In the genomic region with DNA sequence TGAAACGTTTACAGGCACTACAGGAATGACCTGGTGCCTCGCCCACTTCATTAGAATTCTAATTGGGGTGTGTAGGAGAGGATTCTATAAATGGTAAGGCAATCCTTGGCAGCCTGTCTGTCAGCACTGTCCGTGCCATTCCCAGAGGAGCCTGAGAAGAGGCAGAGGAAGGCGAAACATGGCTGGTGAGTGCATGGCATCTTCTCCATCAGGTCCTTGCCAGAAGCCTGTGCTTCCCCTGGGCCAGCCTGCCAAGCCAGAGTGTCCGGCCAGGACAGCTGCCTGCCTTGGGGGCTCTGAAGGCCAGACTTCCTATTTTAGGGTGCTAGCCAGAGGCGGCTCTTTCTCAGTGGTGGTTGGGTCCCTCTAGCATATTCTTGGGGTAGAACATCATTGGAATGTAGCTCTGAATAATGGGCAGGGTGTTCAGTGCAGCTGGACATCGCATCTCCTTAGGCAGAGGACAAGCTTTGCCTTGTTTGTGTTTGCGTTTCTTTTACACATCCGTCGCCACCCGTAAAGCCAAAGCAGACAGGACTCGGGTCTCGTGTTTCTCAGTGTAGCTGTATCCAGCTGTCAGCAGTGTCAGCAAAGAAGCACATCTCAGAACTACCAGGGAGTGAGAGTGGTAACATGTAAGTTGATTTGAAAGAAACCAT, we compare ENCODE assay signal across 28 cellular contexts. TPM values are rescaled to one million over a fixed set of nuclear protein-coding genes. Genes with fewer than 3 reads are reported as not detected.
A peak's percentile ranks its signal among the peaks of the same experiment; 100 is the strongest.
DNase-seq lines count a peak whose midpoint lies in the region; ATAC-seq, FAIRE-seq and TF ChIP-seq lines count a peak whose summit lies in the region.
"Had no signal": no experiment of that assay in that cellular context is flagged by ENCODE, and none has a peak within 500 bp of the region (broad histone marks: within the 10 kb centered on the region; RNA-seq: fewer than 3 reads in every experiment).

A gene with protein sequence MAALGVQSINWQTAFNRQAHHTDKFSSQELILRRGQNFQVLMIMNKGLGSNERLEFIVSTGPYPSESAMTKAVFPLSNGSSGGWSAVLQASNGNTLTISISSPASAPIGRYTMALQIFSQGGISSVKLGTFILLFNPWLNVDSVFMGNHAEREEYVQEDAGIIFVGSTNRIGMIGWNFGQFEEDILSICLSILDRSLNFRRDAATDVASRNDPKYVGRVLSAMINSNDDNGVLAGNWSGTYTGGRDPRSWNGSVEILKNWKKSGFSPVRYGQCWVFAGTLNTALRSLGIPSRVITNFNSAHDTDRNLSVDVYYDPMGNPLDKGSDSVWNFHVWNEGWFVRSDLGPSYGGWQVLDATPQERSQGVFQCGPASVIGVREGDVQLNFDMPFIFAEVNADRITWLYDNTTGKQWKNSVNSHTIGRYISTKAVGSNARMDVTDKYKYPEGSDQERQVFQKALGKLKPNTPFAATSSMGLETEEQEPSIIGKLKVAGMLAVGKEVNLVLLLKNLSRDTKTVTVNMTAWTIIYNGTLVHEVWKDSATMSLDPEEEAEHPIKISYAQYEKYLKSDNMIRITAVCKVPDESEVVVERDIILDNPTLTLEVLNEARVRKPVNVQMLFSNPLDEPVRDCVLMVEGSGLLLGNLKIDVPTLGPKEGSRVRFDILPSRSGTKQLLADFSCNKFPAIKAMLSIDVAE (plus strand): TSS at position 116 of the 659 bp plus-strand sequence. CDS start 63 bp downstream, at position 179.

- no peak within 1 kb of the TSS for H3K4ac ChIP-seq in H1 (replicated peaks; ENCODE audit: insufficient read length, low read depth, low read length)

- peak within 1 kb of the TSS; percentile 40 for H4K91ac ChIP-seq in H1 (replicated peaks; ENCODE audit: insufficient read length, low read length)

- H3K27me3 ChIP-seq in MG63 (no peaks in the 10 kb centered on the region), H1 (replicated peaks in 1 of 4; ENCODE audit: control insufficient read depth in 3 of 4, extremely low read depth in 1 of 4, insufficient read depth in 3 of 4, low read length in 3 of 4) (no peaks in the 10 kb centered on the region; a peak in 1 of 7 replicates), small intestine (ENCODE audit: control insufficient read depth in 2 of 2, insufficient read depth in 2 of 2, low read length in 2 of 2) (no peaks in the 10 kb centered on the region)
- H3K27me3 ChIP-seq: brain microvascular endothelial cell, upper lobe of left lung had no signal

- no peak within 1 kb of the TSS for H2BK120ac ChIP-seq in H1 (replicated peaks; ENCODE audit: low read depth, low read length)

- in situ Hi-C loops in G401 (cut with HindIII; ENCODE audit: low sequenced_read_pairs) = no loop called here

- H3K4me2 ChIP-seq in H1 (ENCODE audit: insufficient read depth in 1 of 2, low read depth in 2 of 2, low read length in 2 of 2) = no peak within 1 kb of the TSS

- WGBS in H1 (ENCODE audit: extremely low coverage in 1 of 2, insufficient coverage in 1 of 2, insufficient read length in 1 of 2, insufficient replicate concordance in 2 of 2, low coverage in 1 of 2, low lambda C conversion rate in 2 of 2, missing lambda C conversion rate in 1 of 2), 2 experiments = 82% methylated on average over 13 of the region's 13 CpGs; no CpG with 5 or more reads in 1 of the 2 experiments
- 56 to 67% (median 62%) methylated on average over 13 of the region's 13 CpGs for WGBS in small intestine, 3 donors

- peak within 1 kb of the TSS; percentile 86; the same call in 1 of the 2 replicates for H2BK12ac ChIP-seq in H1 (ENCODE audit: low read depth, low read length)

- no peak within 1 kb of the TSS for H3K4me3 ChIP-seq in MG63
- no peak within 1 kb of the TSS for H3K4me3 ChIP-seq in H1 (ENCODE audit: extremely low read depth in 1 of 4, insufficient read depth in 2 of 4, low read depth in 3 of 4, low read length in 4 of 4)
- no peak within 1 kb of the TSS for H3K4me3 ChIP-seq in small intestine (ENCODE audit: low read depth in 1 of 2, low read length in 2 of 2)
- H3K4me3 ChIP-seq: upper lobe of left lung had no signal

- H3K9ac ChIP-seq in H1 (replicated peaks in 1 of 4; ENCODE audit: extremely low read depth in 1 of 4, low read depth in 3 of 4, low read length in 3 of 4) = no peak within 1 kb of the TSS; a peak in 1 of 7 replicates

- H2BK15ac ChIP-seq in H1 (ENCODE audit: low read length) = 0 out of 2 replicates have a peak within 1 kb of the TSS, but pooled peaks have one; percentile 75

- TF ChIP-seq RAD21 in H1 (IDR thresholded peaks at IDR 0.05 in 1 of 2, conservative IDR thresholded peaks at IDR 0.05 in 1 of 2; ENCODE audit: low read depth in 2 of 2, low read length in 2 of 2) = no peak

- H3K9me3 ChIP-seq in MG63 (no peaks in the 10 kb centered on the region), H1 (ENCODE audit: insufficient read depth in 2 of 2, low read depth in 1 of 2, low read length in 1 of 2) (no peaks in the 10 kb centered on the region), small intestine (ENCODE audit: control insufficient read depth, low read depth) (no peaks in the 10 kb centered on the region)
- H3K9me3 ChIP-seq: upper lobe of left lung had no signal

- DNase-seq in MG63 (peak; percentile 32), H1 (ENCODE audit: low read depth in 1 of 2, low spot score in 2 of 2) (no peak), mesenteric fat pad (ENCODE audit: low spot score) (peak; percentile 57), small intestine (peak; percentile 13), dedifferentiated amniotic fluid mesenchymal stem cell (ENCODE audit: extremely low spot score) (no peak), G401 (ENCODE audit: low spot score) (no peak)
- DNase-seq: activated CD4-positive, alpha-beta memory T cell treated with anti-CD3 and anti-CD28 coated beads, Interleukin-2, amount 10 ng/mL, durations not matched to agents 7 days and 5 days; activated CD8-positive, alpha-beta memory T cell treated with anti-CD3 and anti-CD28 coated beads, Interleukin-2, amount 50 U/mL, for 4 hours; activated naive CD4-positive, alpha-beta T cell treated with anti-CD3 and anti-CD28 coated beads, Interleukin-2, amount 50 U/mL, for 16 hours; amniotic stem cell; brain microvascular endothelial cell; CD4-positive, CD25-positive, alpha-beta regulatory T cell; GOT3; immature natural killer cell; left colon; naive thymus-derived CD4-positive, alpha-beta T cell; NCI-H1092; NCI-H187; NCI-H524 treated with DMSO at 0.1 percent for 48 hours; NK-92 treated with Interleukin-12 subunit alpha and Interleukin-12 subunit beta, amount 100 ng/mL, for 24 hours; PC-3; stimulated activated naive B cell treated with anti-CD40 and anti-IgM and Interleukin-4, amounts not matched to agents 10 μg/mL and 1 μg/mL and 100 μg/mL, for 72 hours; T-helper 17 cell; upper lobe of left lung had no signal

- FAIRE-seq in H1 (lab: Jason Lieb, UNC) = no peak
- FAIRE-seq in small intestine (lab: Jason Lieb, UNC) = no peak
- FAIRE-seq: HTR-8/SVneo had no signal

- H3K36me3 ChIP-seq in MG63 (no peaks in the 10 kb centered on the region), H1 (ENCODE audit: control insufficient read depth in 2 of 4, insufficient read depth in 4 of 4, low read length in 3 of 4) (no peaks in the 10 kb centered on the region), small intestine (ENCODE audit: control insufficient read depth in 2 of 2, insufficient read depth in 2 of 2, low read length in 2 of 2) (no peaks in the 10 kb centered on the region)
- H3K36me3 ChIP-seq: brain microvascular endothelial cell, upper lobe of left lung had no signal

- no peak within 1 kb of the TSS for H2AFZ ChIP-seq in H1 (ENCODE audit: low read length)

- no peak for TF ChIP-seq POLR2A in H1 (IDR thresholded peaks at IDR 0.05; ENCODE audit: control extremely low read depth in 1 of 2, low read depth in 2 of 2, low read length in 2 of 2)

- no peak within 1 kb of the TSS for H3K23ac ChIP-seq in H1 (ENCODE audit: insufficient read length)

- H2AK5ac ChIP-seq in H1 (ENCODE audit: low read depth, low read length) = peak within 1 kb of the TSS; percentile 83; the same call in 1 of the 2 replicates

- POLR2A ChIA-PET in H1 (lab: Charles Lee; ENCODE audit: partially characterized antibody) = no interaction called here

- H2BK5ac ChIP-seq in H1 (ENCODE audit: low read depth, low read length) = peak within 1 kb of the TSS; percentile 10; the same call in 1 of the 2 replicates

- H4K20me1 ChIP-seq in H1 (replicated peaks in 1 of 2; ENCODE audit: control insufficient read depth in 1 of 2, insufficient read depth in 2 of 2, low read length in 2 of 2) = no peaks in the 10 kb centered on the region

- no peak for ATAC-seq in HG02840 (IDR thresholded peaks at IDR 0.05; ENCODE audit: low FRiP score, unreplicated experiment)
- ATAC-seq: activated CD4-positive, CD25-positive, alpha-beta regulatory T cell treated with anti-CD3 and anti-CD28 coated beads, Interleukin-2, amount 50 U/mL, for 24 hours; left colon; naive thymus-derived CD4-positive, alpha-beta T cell; stimulated activated naive B cell treated with anti-CD40 and anti-IgM and Interleukin-4, amounts not matched to agents 10 μg/mL and 1 μg/mL and 100 μg/mL, for 72 hours; T-helper 17 cell had no signal

- CTCF ChIA-PET in H1 (lab: Charles Lee; ENCODE audit: partially characterized antibody) = interaction anchor here (0.7 to 1.4 kb wide), 3 partner anchors 50 to 124 kb away, joined by 3 to 4 read pairs (median 3); no protein-coding TSS in a partner anchor

- H3K79me2 ChIP-seq in H1 (ENCODE audit: control insufficient read depth in 1 of 2, insufficient read depth in 2 of 2, low read length in 2 of 2) = no peaks in the 10 kb centered on the region

- H3K27ac ChIP-seq in H1 (ENCODE audit: low read depth, low read length) (no peak within 1 kb of the TSS), small intestine (ENCODE audit: low read depth in 1 of 2, low read length in 1 of 2) (no peak within 1 kb of the TSS)
- H3K27ac ChIP-seq: brain microvascular endothelial cell, upper lobe of left lung had no signal

- no peak within 1 kb of the TSS for H2BK20ac ChIP-seq in H1 (ENCODE audit: low read length)

- no peaks in the 10 kb centered on the region for H3K23me2 ChIP-seq in H1 (ENCODE audit: low read depth, low read length)

- no peak within 1 kb of the TSS for H3K14ac ChIP-seq in H1 (ENCODE audit: insufficient read length)

- H3K79me1 ChIP-seq in H1 (ENCODE audit: low read depth, low read length) = no peaks in the 10 kb centered on the region

- H3K4me1 ChIP-seq in H1 (replicated peaks in 1 of 4; ENCODE audit: control insufficient read depth in 3 of 4, insufficient read depth in 4 of 4, low read length in 3 of 4) (peaks cover 7 to 16% (median 9%) of the 10 kb centered on the region in 4 experiments), small intestine (ENCODE audit: control insufficient read depth in 2 of 2, insufficient read depth in 1 of 2, low read depth in 1 of 2, low read length in 1 of 2) (no peaks in the 10 kb centered on the region)

- peak within 1 kb of the TSS; percentile 68; the same call in 1 of the 2 replicates for H3K18ac ChIP-seq in H1 (ENCODE audit: extremely low read depth, low read length)

- H3K56ac ChIP-seq in H1 (replicated peaks; ENCODE audit: insufficient read length, low read depth, low read length) = no peak within 1 kb of the TSS

- TF ChIP-seq EP300 in H1 (IDR thresholded peaks at IDR 0.05; ENCODE audit: borderline replicate concordance in 1 of 2, low read depth in 2 of 2, low read length in 2 of 2) = no peak

- H4K5ac ChIP-seq in H1 (ENCODE audit: insufficient read length, low read depth, low read length) = no peak within 1 kb of the TSS

- no peak within 1 kb of the TSS for H4K8ac ChIP-seq in H1 (ENCODE audit: extremely low read depth, insufficient read depth, low read length)

- no peak for TF ChIP-seq CTCF in H1 (IDR thresholded peaks at IDR 0.05; ENCODE audit: control extremely low read depth in 1 of 3, insufficient read depth in 1 of 3, low read depth in 1 of 3, low read length in 3 of 3)

RNA-seq across cellular contexts. Expression of the gene that starts here (rescaled TPM):
- not detected in 2 replicates for total RNA-seq in MG63 (2014; rRNA removed; shearing (Covaris generic); ENCODE audit: low replicate concordance)
- not detected in 2 replicates for total RNA-seq in H1 (2021; fragmentation: NEBNext Ultra II Directional; extraction: Animal tissue kit (Norgen Biotek cat#: 25700))
- polyA plus RNA-seq in H1 (2011; rRNA removed) (0.08 and 0.12 TPM in 2 replicates), small intestine (1 to 10 TPM in 2 of 3 donors, under 1 TPM in 1; 0.39 to 1.6 (median 1.4) TPM)
- 0.14 TPM for polyA plus RNA-seq in H1 (2011; cell fraction: cytosol; rRNA removed)
- 0.13 TPM for polyA plus RNA-seq in H1 (2011; cell fraction: nucleus; rRNA removed)
- 0.07 to 0.15 TPM in 2 of 4 replicates, not detected in the others for polyA plus RNA-seq in H1 (2012, experiment 1 of 2)
- 0.08 TPM for polyA plus RNA-seq in H1 (2012, experiment 2 of 2)
- 0.08 TPM for polyA plus RNA-seq in H1 (2013, experiment 1 of 2)
- 0.06 TPM for polyA plus RNA-seq in H1 (2013, experiment 2 of 2)
- polyA minus RNA-seq in H1 (2011; rRNA and poly(A)+ RNA removed) = 0.05 and 0.79 TPM in 2 replicates
- not detected for polyA minus RNA-seq in H1 (2011; cell fraction: cytosol; rRNA and poly(A)+ RNA removed)
- not detected for polyA minus RNA-seq in H1 (2011; cell fraction: nucleus; rRNA and poly(A)+ RNA removed)
- not detected for total RNA-seq in mesenteric fat pad
- total RNA-seq in G401 (2014; rRNA removed; shearing (Covaris generic)) = not detected in 2 replicates
- total RNA-seq: activated CD4-positive, alpha-beta memory T cell treated with anti-CD3 and anti-CD28 coated beads, Interleukin-2, amount 10 ng/mL, durations not matched to agents 7 days and 5 days; CD4-positive, CD25-positive, alpha-beta regulatory T cell; naive thymus-derived CD4-positive, alpha-beta T cell; osteoblast; PC-3; T-helper 17 cell had no signal
- polyA plus RNA-seq: CD4-positive, CD25-positive, alpha-beta regulatory T cell; immature natural killer cell; naive thymus-derived CD4-positive, alpha-beta T cell had no signal

Comparison
In these comparisons a context has a peak if more than half of its experiments do, and no peak if none do; other contexts are left out.
1. Peak in DNase-seq in MG63; RNA of the gene not detected or under 1 TPM.
2. Peak in DNase-seq in mesenteric fat pad; RNA of the gene not detected or under 1 TPM.